26 cellular contexts compared by ENCODE assay signal in the genomic region with DNA sequence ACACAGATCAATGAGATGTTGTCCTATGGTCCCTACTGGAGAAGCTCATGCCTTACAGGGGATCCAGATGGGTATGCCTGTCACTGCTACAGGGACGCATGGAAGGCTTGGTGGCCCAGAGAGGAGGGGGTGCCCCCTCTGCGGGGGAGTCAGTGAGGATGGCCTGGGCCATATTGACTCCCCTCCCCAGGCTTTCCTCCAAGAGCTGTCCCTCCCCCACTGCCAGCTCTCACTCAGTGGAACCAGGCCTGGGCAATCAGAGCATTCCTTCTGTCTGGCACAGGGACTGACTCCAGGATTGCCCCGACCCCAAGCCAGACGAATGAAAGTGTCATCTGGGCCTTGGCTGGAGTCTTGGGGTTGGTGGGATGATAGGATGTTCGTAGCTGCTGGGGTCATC. TPM values are rescaled to one million over a fixed set of nuclear protein-coding genes. Genes with fewer than 3 reads are reported as not detected.
"Had no signal": no experiment of that assay in that cellular context is flagged by ENCODE, and none has a peak within 500 bp of the region (broad histone marks: within the 10 kb centered on the region; RNA-seq: fewer than 3 reads in every experiment).

No MANE protein-coding gene starts in this region.

- H3K4me3 ChIP-seq: heart left ventricle, left lung, lower lobe of right lung, ovary, skin epidermis, stomach, testis, thyroid gland, transverse colon, upper lobe of left lung, vagina had no signal

- H3K27me3 ChIP-seq: ovary, testis, thyroid gland, upper lobe of left lung, vagina had no signal

- H3K36me3 Mint-ChIP-seq: immature natural killer cell; naive thymus-derived CD8-positive, alpha-beta T cell; stimulated activated naive B cell treated with anti-CD40 and anti-IgM and Interleukin-4, amounts not matched to agents 10 μg/mL and 1 μg/mL and 100 μg/mL, for 72 hours had no signal

- H3K4me3 Mint-ChIP-seq: immature natural killer cell; naive thymus-derived CD8-positive, alpha-beta T cell; stimulated activated naive B cell treated with anti-CD40 and anti-IgM and Interleukin-4, amounts not matched to agents 10 μg/mL and 1 μg/mL and 100 μg/mL, for 72 hours had no signal

- H3K27ac Mint-ChIP-seq: immature natural killer cell; progenitor cell of endocrine pancreas; stimulated activated naive B cell treated with anti-CD40 and anti-IgM and Interleukin-4, amounts not matched to agents 10 μg/mL and 1 μg/mL and 100 μg/mL, for 72 hours had no signal

- H3K27ac ChIP-seq: heart left ventricle, left lung, lower lobe of right lung, neutrophil, ovary, skin epidermis, stomach, testis, transverse colon, upper lobe of left lung, vagina had no signal

- DNase-seq: heart left ventricle; hypothalamus; immature natural killer cell; left cardiac atrium; left lung; lower lobe of right lung; mammary epithelial cell; mesenchymal stem cell; naive thymus-derived CD8-positive, alpha-beta T cell; occipital lobe; ovary; right cardiac atrium; stimulated activated CD4-positive, alpha-beta T cell treated with anti-CD3 and anti-CD28 coated beads, Interleukin-4, amount 100 ng/mL, for 24 hours; stimulated activated naive B cell treated with anti-CD40 and anti-IgM and Interleukin-4, amounts not matched to agents 10 μg/mL and 1 μg/mL and 100 μg/mL, for 72 hours; stimulated activated naive CD8-positive, alpha-beta T cell treated with anti-CD3 and anti-CD28 coated beads, Interleukin-15, Interleukin-2, amounts not matched to agents 100 U/mL and 50 U/mL, for 24 hours; stomach; testis; transverse colon had no signal

- FAIRE-seq: islet of Langerhans had no signal

- H3K4me1 ChIP-seq: left lung, lower lobe of right lung, stomach, testis, transverse colon, vagina had no signal

- H3K36me3 ChIP-seq: heart left ventricle, left lung, lower lobe of right lung, neutrophil, ovary, stomach, thyroid gland, transverse colon, upper lobe of left lung, vagina had no signal

- H3K9me3 Mint-ChIP-seq: naive thymus-derived CD8-positive, alpha-beta T cell; stimulated activated naive B cell treated with anti-CD40 and anti-IgM and Interleukin-4, amounts not matched to agents 10 μg/mL and 1 μg/mL and 100 μg/mL, for 72 hours had no signal

- H3K9me3 ChIP-seq: heart left ventricle, left lung, lower lobe of right lung, neutrophil, ovary, stomach, testis, thyroid gland, transverse colon, upper lobe of left lung, vagina had no signal

RNA-seq across cellular contexts. Expression of a gene that starts 24.3 kb away (rescaled TPM):
- total RNA-seq: urinary bladder had no signal
